Comparison of ENCODE assay signal across 1 cellular context in genomic region chr22:29030618-29031235, GRCh38.
TF ChIP-seq lines count a peak whose summit lies in the region.

No MANE protein-coding gene starts in this region.

TF ChIP-seq in HepG2, 621 proteins besides CTCF, POLR2A, EP300 and RAD21 (continued from another document and continues in another):
- TF ChIP-seq, protein P1, sequence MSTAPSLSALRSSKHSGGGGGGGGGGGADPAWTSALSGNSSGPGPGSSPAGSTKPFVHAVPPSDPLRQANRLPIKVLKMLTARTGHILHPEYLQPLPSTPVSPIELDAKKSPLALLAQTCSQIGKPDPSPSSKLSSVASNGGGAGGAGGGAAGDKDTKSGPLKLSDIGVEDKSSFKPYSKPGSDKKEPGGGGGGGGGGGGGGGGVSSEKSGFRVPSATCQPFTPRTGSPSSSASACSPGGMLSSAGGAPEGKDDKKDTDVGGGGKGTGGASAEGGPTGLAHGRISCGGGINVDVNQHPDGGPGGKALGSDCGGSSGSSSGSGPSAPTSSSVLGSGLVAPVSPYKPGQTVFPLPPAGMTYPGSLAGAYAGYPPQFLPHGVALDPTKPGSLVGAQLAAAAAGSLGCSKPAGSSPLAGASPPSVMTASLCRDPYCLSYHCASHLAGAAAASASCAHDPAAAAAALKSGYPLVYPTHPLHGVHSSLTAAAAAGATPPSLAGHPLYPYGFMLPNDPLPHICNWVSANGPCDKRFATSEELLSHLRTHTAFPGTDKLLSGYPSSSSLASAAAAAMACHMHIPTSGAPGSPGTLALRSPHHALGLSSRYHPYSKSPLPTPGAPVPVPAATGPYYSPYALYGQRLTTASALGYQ (CRISPR knock-in tag; IDR thresholded peaks at IDR 0.05) = peak; percentile 84; the same call in 1 of the 2 replicates
- no peak for TF ChIP-seq ZFAT (CRISPR knock-in tag; conservative IDR thresholded peaks at IDR 0.05)
- TF ChIP-seq ATF1 (CRISPR knock-in tag; IDR thresholded peaks at IDR 0.05) = no peak
- TF ChIP-seq ZNF749 (CRISPR knock-in tag; IDR thresholded peaks at IDR 0.05; ENCODE audit: borderline replicate concordance) = no peak
- no peak for TF ChIP-seq ZNF644 (CRISPR knock-in tag; IDR thresholded peaks at IDR 0.05; ENCODE audit: low read depth)
- TF ChIP-seq ZNF337 (CRISPR knock-in tag; IDR thresholded peaks at IDR 0.05; ENCODE audit: borderline replicate concordance, low read depth) = no peak
- TF ChIP-seq POLR2AphosphoS5 (IDR thresholded peaks at IDR 0.05; ENCODE audit: low read depth, low read length) = no peak
- TF ChIP-seq MED1 (CRISPR knock-in tag; IDR thresholded peaks at IDR 0.05) = peak; percentile 95
- 0 out of 2 replicates have a peak, but pooled peaks have one; percentile 36 for TF ChIP-seq ZNF230 (CRISPR knock-in tag; IDR thresholded peaks at IDR 0.05)
- TF ChIP-seq MTA1 (CRISPR knock-in tag; IDR thresholded peaks at IDR 0.05; ENCODE audit: borderline replicate concordance) = peak; percentile 97
- TF ChIP-seq FOXA3 (CRISPR knock-in tag; IDR thresholded peaks at IDR 0.05) = peak; percentile 75
- TF ChIP-seq ZNF646 (CRISPR knock-in tag; IDR thresholded peaks at IDR 0.05) = 0 out of 2 replicates have a peak, but pooled peaks have one; percentile 19
- TF ChIP-seq ZNF20 (CRISPR knock-in tag; IDR thresholded peaks at IDR 0.05) = no peak
- no peak for TF ChIP-seq EHMT2 (IDR thresholded peaks at IDR 0.05; ENCODE audit: borderline replicate concordance, low read depth, low read length)
- TF ChIP-seq IRX3 (CRISPR knock-in tag; IDR thresholded peaks at IDR 0.05; ENCODE audit: borderline replicate concordance, low read depth) = no peak; the same call in 1 of the 2 replicates
- TF ChIP-seq ZGPAT (CRISPR knock-in tag; IDR thresholded peaks at IDR 0.05) = peak; percentile 85
- TF ChIP-seq FUBP1 (CRISPR knock-in tag; IDR thresholded peaks at IDR 0.05; ENCODE audit: borderline replicate concordance) = no peak
- TF ChIP-seq RXRB (CRISPR knock-in tag; IDR thresholded peaks at IDR 0.05; ENCODE audit: borderline replicate concordance) = peak; percentile 88
- TF ChIP-seq, protein P2, sequence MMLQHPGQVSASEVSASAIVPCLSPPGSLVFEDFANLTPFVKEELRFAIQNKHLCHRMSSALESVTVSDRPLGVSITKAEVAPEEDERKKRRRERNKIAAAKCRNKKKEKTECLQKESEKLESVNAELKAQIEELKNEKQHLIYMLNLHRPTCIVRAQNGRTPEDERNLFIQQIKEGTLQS (CRISPR knock-in tag; IDR thresholded peaks at IDR 0.05) = peak; percentile 70; the same call in 1 of the 2 replicates
- TF ChIP-seq TBP (CRISPR knock-in tag; IDR thresholded peaks at IDR 0.05) = no peak
- 0 out of 2 replicates have a peak, but pooled peaks have one; percentile 67 for TF ChIP-seq ZNF782 (CRISPR knock-in tag; IDR thresholded peaks at IDR 0.05; ENCODE audit: borderline replicate concordance)
- peak; percentile 41 for TF ChIP-seq RCOR2 (CRISPR knock-in tag; IDR thresholded peaks at IDR 0.05)
- no peak; the same call in 1 of the 2 replicates for TF ChIP-seq ZSCAN29 (CRISPR knock-in tag; conservative IDR thresholded peaks at IDR 0.05)
- TF ChIP-seq, protein P3, sequence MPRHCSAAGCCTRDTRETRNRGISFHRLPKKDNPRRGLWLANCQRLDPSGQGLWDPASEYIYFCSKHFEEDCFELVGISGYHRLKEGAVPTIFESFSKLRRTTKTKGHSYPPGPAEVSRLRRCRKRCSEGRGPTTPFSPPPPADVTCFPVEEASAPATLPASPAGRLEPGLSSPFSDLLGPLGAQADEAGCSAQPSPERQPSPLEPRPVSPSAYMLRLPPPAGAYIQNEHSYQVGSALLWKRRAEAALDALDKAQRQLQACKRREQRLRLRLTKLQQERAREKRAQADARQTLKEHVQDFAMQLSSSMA (CRISPR knock-in tag; IDR thresholded peaks at IDR 0.05) = no peak
- no peak for TF ChIP-seq ZSCAN5A (CRISPR knock-in tag; IDR thresholded peaks at IDR 0.05; ENCODE audit: borderline replicate concordance)
- TF ChIP-seq ZNF609 (CRISPR knock-in tag; IDR thresholded peaks at IDR 0.05; ENCODE audit: borderline replicate concordance) = peak; percentile 88
- TF ChIP-seq, protein P4, sequence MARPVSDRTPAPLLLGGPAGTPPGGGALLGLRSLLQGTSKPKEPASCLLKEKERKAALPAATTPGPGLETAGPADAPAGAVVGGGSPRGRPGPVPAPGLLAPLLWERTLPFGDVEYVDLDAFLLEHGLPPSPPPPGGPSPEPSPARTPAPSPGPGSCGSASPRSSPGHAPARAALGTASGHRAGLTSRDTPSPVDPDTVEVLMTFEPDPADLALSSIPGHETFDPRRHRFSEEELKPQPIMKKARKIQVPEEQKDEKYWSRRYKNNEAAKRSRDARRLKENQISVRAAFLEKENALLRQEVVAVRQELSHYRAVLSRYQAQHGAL (CRISPR knock-in tag; IDR thresholded peaks at IDR 0.05; ENCODE audit: not compliant biosample characterization) = no peak
- TF ChIP-seq MIER2 (CRISPR knock-in tag; IDR thresholded peaks at IDR 0.05) = 0 out of 2 replicates have a peak, but pooled peaks have one; percentile 42
- no peak for TF ChIP-seq GPN1 (CRISPR knock-in tag; IDR thresholded peaks at IDR 0.05; ENCODE audit: borderline replicate concordance)
- no peak for TF ChIP-seq SP1 (IDR thresholded peaks at IDR 0.05)
- peak; percentile 59 for TF ChIP-seq SP1 (CRISPR knock-in tag; IDR thresholded peaks at IDR 0.05)
- 0 out of 2 replicates have a peak, but pooled peaks have one; percentile 54 for TF ChIP-seq HNRNPUL1 (IDR thresholded peaks at IDR 0.05; ENCODE audit: low read depth, low read length)
- TF ChIP-seq GLI4 (CRISPR knock-in tag; IDR thresholded peaks at IDR 0.05; ENCODE audit: borderline replicate concordance) = no peak
- no peak for TF ChIP-seq JUNB (CRISPR knock-in tag; IDR thresholded peaks at IDR 0.05; ENCODE audit: borderline replicate concordance)
- 0 out of 2 replicates have a peak, but pooled peaks have one; percentile 35 for TF ChIP-seq HMG20B (CRISPR knock-in tag; conservative IDR thresholded peaks at IDR 0.05)
- TF ChIP-seq, protein P5, sequence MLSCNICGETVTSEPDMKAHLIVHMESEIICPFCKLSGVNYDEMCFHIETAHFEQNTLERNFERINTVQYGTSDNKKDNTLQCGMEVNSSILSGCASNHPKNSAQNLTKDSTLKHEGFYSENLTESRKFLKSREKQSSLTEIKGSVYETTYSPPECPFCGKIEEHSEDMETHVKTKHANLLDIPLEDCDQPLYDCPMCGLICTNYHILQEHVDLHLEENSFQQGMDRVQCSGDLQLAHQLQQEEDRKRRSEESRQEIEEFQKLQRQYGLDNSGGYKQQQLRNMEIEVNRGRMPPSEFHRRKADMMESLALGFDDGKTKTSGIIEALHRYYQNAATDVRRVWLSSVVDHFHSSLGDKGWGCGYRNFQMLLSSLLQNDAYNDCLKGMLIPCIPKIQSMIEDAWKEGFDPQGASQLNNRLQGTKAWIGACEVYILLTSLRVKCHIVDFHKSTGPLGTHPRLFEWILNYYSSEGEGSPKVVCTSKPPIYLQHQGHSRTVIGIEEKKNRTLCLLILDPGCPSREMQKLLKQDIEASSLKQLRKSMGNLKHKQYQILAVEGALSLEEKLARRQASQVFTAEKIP (CRISPR knock-in tag; IDR thresholded peaks at IDR 0.05; ENCODE audit: borderline replicate concordance) = no peak
